2 cellular contexts compared by ENCODE assay signal in genomic region chr14:93884950-93885349, GRCh38.
TF ChIP-seq lines count a peak whose summit lies in the region.

No MANE protein-coding gene starts in this region.

TF ChIP-seq in GM23338, 12 proteins besides CTCF, POLR2A, EP300 and RAD21:
- TF ChIP-seq POLR2AphosphoS5 (IDR thresholded peaks at IDR 0.05; ENCODE audit: low read depth) (no peak), EZH2 (IDR thresholded peaks at IDR 0.05; ENCODE audit: low read depth, unreplicated experiment) (no peak), CREB1 (CRISPR knock-in tag; IDR thresholded peaks at IDR 0.05; ENCODE audit: low read depth) (no peak), STAT1 (IDR thresholded peaks at IDR 0.05; ENCODE audit: unreplicated experiment) (no peak), NANOG (IDR thresholded peaks at IDR 0.05; ENCODE audit: borderline replicate concordance) (no peak), ETS1 (IDR thresholded peaks at IDR 0.05) (no peak), JUNB (IDR thresholded peaks at IDR 0.05; ENCODE audit: unreplicated experiment) (no peak), ZNF462 (CRISPR knock-in tag; IDR thresholded peaks at IDR 0.05) (no peak), ZNF114 (CRISPR knock-in tag; IDR thresholded peaks at IDR 0.05) (no peak), EZH2phosphoT487 (IDR thresholded peaks at IDR 0.05; ENCODE audit: unreplicated experiment) (no peak), REST (IDR thresholded peaks at IDR 0.05; ENCODE audit: unreplicated experiment) (no peak), ZNF331 (CRISPR knock-in tag; IDR thresholded peaks at IDR 0.05; ENCODE audit: low read depth) (no peak)

TF ChIP-seq in GM12878, 131 proteins besides CTCF, POLR2A, EP300 and RAD21:
- TF ChIP-seq RUNX3 (IDR thresholded peaks at IDR 0.05; ENCODE audit: low read length) (peak; percentile 32), RCOR1 (conservative IDR thresholded peaks at IDR 0.05; ENCODE audit: low read depth, low read length) (no peak)
